In the genomic region with DNA sequence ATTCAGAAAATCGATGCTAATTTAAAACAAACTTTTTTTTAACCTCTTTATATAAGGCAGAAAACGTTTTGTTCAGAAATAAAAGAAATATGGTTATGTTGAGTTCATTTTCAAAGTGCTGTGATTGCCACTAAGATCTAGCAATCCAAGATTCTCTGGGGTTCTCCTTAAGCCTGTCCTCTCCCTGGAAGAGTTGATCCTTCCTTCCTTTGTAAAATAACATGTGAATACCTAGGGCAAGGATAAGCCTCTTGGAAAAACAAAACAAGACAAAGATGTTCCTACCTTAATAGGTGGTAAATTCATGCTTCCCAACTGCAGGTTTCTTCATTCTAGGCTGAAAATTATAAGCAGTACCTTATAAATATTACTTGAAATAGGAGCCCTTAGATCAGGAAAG, we compare ENCODE assay signal across 2 cellular contexts.
TF ChIP-seq lines count a peak whose summit lies in the region.

No MANE protein-coding gene starts in this region.

TF ChIP-seq in GM23338, 12 proteins besides CTCF, POLR2A, EP300 and RAD21:
- TF ChIP-seq NANOG (IDR thresholded peaks at IDR 0.05; ENCODE audit: borderline replicate concordance) (no peak), ZNF114 (CRISPR knock-in tag; IDR thresholded peaks at IDR 0.05) (no peak), POLR2AphosphoS5 (IDR thresholded peaks at IDR 0.05; ENCODE audit: low read depth) (no peak), STAT1 (IDR thresholded peaks at IDR 0.05; ENCODE audit: unreplicated experiment) (no peak), ZNF462 (CRISPR knock-in tag; IDR thresholded peaks at IDR 0.05) (no peak), EZH2phosphoT487 (IDR thresholded peaks at IDR 0.05; ENCODE audit: unreplicated experiment) (no peak), CREB1 (CRISPR knock-in tag; IDR thresholded peaks at IDR 0.05; ENCODE audit: low read depth) (no peak), EZH2 (IDR thresholded peaks at IDR 0.05; ENCODE audit: low read depth, unreplicated experiment) (no peak)
- TF ChIP-seq, protein P1, sequence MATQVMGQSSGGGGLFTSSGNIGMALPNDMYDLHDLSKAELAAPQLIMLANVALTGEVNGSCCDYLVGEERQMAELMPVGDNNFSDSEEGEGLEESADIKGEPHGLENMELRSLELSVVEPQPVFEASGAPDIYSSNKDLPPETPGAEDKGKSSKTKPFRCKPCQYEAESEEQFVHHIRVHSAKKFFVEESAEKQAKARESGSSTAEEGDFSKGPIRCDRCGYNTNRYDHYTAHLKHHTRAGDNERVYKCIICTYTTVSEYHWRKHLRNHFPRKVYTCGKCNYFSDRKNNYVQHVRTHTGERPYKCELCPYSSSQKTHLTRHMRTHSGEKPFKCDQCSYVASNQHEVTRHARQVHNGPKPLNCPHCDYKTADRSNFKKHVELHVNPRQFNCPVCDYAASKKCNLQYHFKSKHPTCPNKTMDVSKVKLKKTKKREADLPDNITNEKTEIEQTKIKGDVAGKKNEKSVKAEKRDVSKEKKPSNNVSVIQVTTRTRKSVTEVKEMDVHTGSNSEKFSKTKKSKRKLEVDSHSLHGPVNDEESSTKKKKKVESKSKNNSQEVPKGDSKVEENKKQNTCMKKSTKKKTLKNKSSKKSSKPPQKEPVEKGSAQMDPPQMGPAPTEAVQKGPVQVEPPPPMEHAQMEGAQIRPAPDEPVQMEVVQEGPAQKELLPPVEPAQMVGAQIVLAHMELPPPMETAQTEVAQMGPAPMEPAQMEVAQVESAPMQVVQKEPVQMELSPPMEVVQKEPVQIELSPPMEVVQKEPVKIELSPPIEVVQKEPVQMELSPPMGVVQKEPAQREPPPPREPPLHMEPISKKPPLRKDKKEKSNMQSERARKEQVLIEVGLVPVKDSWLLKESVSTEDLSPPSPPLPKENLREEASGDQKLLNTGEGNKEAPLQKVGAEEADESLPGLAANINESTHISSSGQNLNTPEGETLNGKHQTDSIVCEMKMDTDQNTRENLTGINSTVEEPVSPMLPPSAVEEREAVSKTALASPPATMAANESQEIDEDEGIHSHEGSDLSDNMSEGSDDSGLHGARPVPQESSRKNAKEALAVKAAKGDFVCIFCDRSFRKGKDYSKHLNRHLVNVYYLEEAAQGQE (IDR thresholded peaks at IDR 0.05; ENCODE audit: unreplicated experiment) = no peak
- TF ChIP-seq, protein P2, sequence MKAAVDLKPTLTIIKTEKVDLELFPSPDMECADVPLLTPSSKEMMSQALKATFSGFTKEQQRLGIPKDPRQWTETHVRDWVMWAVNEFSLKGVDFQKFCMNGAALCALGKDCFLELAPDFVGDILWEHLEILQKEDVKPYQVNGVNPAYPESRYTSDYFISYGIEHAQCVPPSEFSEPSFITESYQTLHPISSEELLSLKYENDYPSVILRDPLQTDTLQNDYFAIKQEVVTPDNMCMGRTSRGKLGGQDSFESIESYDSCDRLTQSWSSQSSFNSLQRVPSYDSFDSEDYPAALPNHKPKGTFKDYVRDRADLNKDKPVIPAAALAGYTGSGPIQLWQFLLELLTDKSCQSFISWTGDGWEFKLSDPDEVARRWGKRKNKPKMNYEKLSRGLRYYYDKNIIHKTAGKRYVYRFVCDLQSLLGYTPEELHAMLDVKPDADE (IDR thresholded peaks at IDR 0.05) = no peak

TF ChIP-seq in H1, 55 proteins besides CTCF, POLR2A, EP300 and RAD21 (continued from another document):
- no peak for TF ChIP-seq CBX8 (IDR thresholded peaks at IDR 0.05; ENCODE audit: borderline replicate concordance, low read depth, low read length)
- no peak for TF ChIP-seq SIRT6 (IDR thresholded peaks at IDR 0.05; ENCODE audit: low read length)
- TF ChIP-seq KDM1A (IDR thresholded peaks at IDR 0.05; ENCODE audit: borderline replicate concordance, low read length) = no peak
- no peak for TF ChIP-seq KDM5A (IDR thresholded peaks at IDR 0.05; ENCODE audit: low read length)
- no peak for TF ChIP-seq CEBPB (IDR thresholded peaks at IDR 0.05; ENCODE audit: low read depth, low read length)
- no peak for TF ChIP-seq SP2 (IDR thresholded peaks at IDR 0.05; ENCODE audit: low read length)
- no peak for TF ChIP-seq PHF8 (conservative IDR thresholded peaks at IDR 0.05; ENCODE audit: low read depth, low read length)
- no peak for TF ChIP-seq EZH2 (IDR thresholded peaks at IDR 0.05; ENCODE audit: low read depth, low read length, severe bottlenecking)
- no peak for TF ChIP-seq RNF2 (IDR thresholded peaks at IDR 0.05; ENCODE audit: borderline replicate concordance, low read depth, low read length, missing control alignments, poor library complexity, severe bottlenecking)
- TF ChIP-seq POLR2AphosphoS5 (IDR thresholded peaks at IDR 0.05; ENCODE audit: low read depth, low read length) = no peak
- no peak for TF ChIP-seq TAF7 (optimal IDR thresholded peaks at IDR 0.05; ENCODE audit: borderline replicate concordance, low read depth, low read length)
- no peak for TF ChIP-seq CHD2 (IDR thresholded peaks at IDR 0.05; ENCODE audit: low read length)
- no peak for TF ChIP-seq MAFK (IDR thresholded peaks at IDR 0.05; ENCODE audit: low read depth, low read length)
- TF ChIP-seq TBP (IDR thresholded peaks at IDR 0.05; ENCODE audit: low read depth, low read length) = no peak
- no peak for TF ChIP-seq EGR1 (IDR thresholded peaks at IDR 0.05; ENCODE audit: borderline replicate concordance, low read depth, low read length)
- TF ChIP-seq, protein P3, sequence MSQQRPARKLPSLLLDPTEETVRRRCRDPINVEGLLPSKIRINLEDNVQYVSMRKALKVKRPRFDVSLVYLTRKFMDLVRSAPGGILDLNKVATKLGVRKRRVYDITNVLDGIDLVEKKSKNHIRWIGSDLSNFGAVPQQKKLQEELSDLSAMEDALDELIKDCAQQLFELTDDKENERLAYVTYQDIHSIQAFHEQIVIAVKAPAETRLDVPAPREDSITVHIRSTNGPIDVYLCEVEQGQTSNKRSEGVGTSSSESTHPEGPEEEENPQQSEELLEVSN (IDR thresholded peaks at IDR 0.05) = no peak
